1 cellular context compared by ENCODE assay signal in genomic region chr4:118775405-118775804, GRCh38.
TF ChIP-seq lines count a peak whose summit lies in the region.

No MANE protein-coding gene starts in this region.

TF ChIP-seq in HepG2, 621 proteins besides CTCF, POLR2A, EP300 and RAD21 (continued from another document):
- no peak for TF ChIP-seq ZNF18 (CRISPR knock-in tag; IDR thresholded peaks at IDR 0.05; ENCODE audit: insufficient replicate concordance)
- no peak for TF ChIP-seq SNRNP70 (IDR thresholded peaks at IDR 0.05; ENCODE audit: low read depth, low read length)
- TF ChIP-seq MAX (IDR thresholded peaks at IDR 0.05) = no peak
- no peak for TF ChIP-seq ZZZ3 (CRISPR knock-in tag; IDR thresholded peaks at IDR 0.05; ENCODE audit: borderline replicate concordance)
- peak; percentile 52 for TF ChIP-seq MAFF (IDR thresholded peaks at IDR 0.05; ENCODE audit: low read depth, low read length)
- TF ChIP-seq THRA (CRISPR knock-in tag; IDR thresholded peaks at IDR 0.05; ENCODE audit: borderline replicate concordance) = no peak
- TF ChIP-seq MAFK (conservative IDR thresholded peaks at IDR 0.05 in 1 of 2, IDR thresholded peaks at IDR 0.05 in 1 of 2; ENCODE audit: low read length in 2 of 2) = peak; percentile 39 to 75; a peak in 3 of 4 replicates
- no peak for TF ChIP-seq PAF1 (CRISPR knock-in tag; IDR thresholded peaks at IDR 0.05)
- no peak for TF ChIP-seq ZNF646 (CRISPR knock-in tag; IDR thresholded peaks at IDR 0.05)
- no peak for TF ChIP-seq HOXA3 (CRISPR knock-in tag; IDR thresholded peaks at IDR 0.05)
- no peak for TF ChIP-seq RFXANK (CRISPR knock-in tag; IDR thresholded peaks at IDR 0.05)
- no peak for TF ChIP-seq KLF12 (CRISPR knock-in tag; IDR thresholded peaks at IDR 0.05; ENCODE audit: borderline replicate concordance)
